ENCODE assay signal across 8 cellular contexts in the genomic region with DNA sequence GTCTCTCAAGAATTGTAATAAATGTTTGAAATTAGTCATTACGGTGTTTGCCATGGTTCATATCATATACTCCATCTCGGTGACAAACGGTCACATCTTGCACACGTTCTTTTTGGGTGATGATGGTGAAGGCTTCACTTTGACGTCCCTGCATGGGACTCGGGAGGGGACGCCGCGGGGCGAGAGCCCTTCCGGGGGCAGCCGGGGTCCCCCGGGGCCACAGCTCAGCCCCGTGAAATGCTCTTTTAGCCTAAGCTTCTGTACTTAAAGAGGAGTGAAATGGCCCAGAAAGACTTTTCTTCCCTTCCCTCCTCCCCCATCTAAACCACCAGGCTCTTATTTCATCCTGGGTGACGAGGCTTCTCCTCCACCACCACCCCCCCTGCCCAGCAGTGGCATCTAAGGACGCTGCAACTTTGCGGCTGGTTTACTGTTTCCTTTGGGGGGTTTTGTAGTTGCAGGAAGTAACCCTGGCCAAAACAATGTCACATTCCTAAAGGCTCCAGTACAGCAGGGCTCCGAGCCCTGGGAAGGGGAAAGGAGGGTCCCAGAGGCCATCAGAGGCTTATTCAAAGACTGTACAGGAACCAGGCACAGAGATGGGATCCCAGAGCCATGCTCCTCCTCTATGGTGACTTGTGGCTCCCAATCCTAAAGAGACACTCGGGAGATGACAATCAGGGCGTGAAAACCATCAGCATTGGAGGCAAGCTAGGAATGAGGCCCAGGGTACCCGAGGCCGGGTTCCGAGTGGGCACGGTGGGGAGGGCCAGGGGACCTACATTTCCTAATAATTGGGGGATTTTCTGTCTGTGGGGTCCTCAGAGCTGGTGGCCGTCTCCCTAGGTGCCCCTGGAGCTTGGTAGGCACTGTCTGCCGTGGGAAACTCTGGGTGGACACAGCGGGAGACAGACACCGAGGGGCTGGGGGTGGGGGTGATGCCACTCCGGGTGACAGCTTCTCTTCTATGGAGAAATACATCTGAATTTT.
DNase-seq lines count a peak whose midpoint lies in the region; ATAC-seq lines count a peak whose summit lies in the region.

No MANE protein-coding gene starts in this region.

- DNase-seq in ELR (ENCODE audit: low read depth) (peak; percentile 15), hypothalamus (lab: John Stamatoyannopoulos, UW) (no peak), NCI-H2227 treated with DMSO at 0.1 percent for 48 hours (lab: John Stamatoyannopoulos, UW) (no peak)
- DNase-seq in activated CD4-positive, alpha-beta T cell treated with anti-CD3 and anti-CD28 coated beads, Interleukin-2, amount 50 U/mL, for 4 hours, result peak; percentile 30 to 40
- peak; percentile 21 for DNase-seq in effector CD4-positive, alpha-beta T cell
- DNase-seq in stimulated activated CD4-positive, alpha-beta T cell treated with anti-CD3 and anti-CD28 coated beads, Interleukin-4, amount 100 ng/mL, for 1 hour, result peak; percentile 50

- no peak for ATAC-seq in GM18498 (IDR thresholded peaks at IDR 0.05; ENCODE audit: unreplicated experiment)
- ATAC-seq in HG02852 (IDR thresholded peaks at IDR 0.05; ENCODE audit: unreplicated experiment), result no peak

Comparison
In these comparisons a context has a peak if more than half of its experiments do, and no peak if none do; other contexts are left out.
1. DNase-seq: peak in ELR (single experiment), activated CD4-positive, alpha-beta T cell treated with anti-CD3 and anti-CD28 coated beads, Interleukin-2, amount 50 U/mL, for 4 hours (2 of 2), effector CD4-positive, alpha-beta T cell (single experiment) and stimulated activated CD4-positive, alpha-beta T cell treated with anti-CD3 and anti-CD28 coated beads, Interleukin-4, amount 100 ng/mL, for 1 hour (single experiment); none in hypothalamus (0 of 51) and NCI-H2227 treated with DMSO at 0.1 percent for 48 hours (single experiment).